ENCODE assay signal across 16 cellular contexts in the genomic region with DNA sequence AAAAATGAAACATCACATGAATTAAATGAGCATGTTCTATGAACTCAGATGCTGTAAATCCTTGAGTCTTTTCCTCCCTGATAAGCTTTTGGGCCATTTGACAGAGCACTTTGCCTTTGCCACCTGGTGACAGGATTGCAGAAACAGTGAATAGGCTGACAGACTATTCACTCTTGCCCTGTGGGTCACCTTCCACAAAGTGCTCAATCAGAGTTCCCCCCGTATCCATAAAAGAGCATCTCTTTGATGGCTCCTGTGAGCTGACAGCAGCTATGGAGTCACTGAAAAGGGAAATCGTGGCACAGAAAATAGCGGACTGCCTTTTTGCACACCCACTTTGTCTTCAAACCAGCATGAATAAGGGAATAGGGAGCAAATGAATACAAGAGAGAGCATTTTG. TPM values are rescaled to one million over a fixed set of nuclear protein-coding genes. Genes with fewer than 3 reads are reported as not detected.
DNase-seq lines count a peak whose midpoint lies in the region; TF ChIP-seq lines count a peak whose summit lies in the region.
"Had no signal": no experiment of that assay in that cellular context is flagged by ENCODE, and none has a peak within 500 bp of the region (broad histone marks: within the 10 kb centered on the region; RNA-seq: fewer than 3 reads in every experiment).

No MANE protein-coding gene starts in this region.

- TF ChIP-seq CTCF in smooth muscle cell (IDR thresholded peaks at IDR 0.05; ENCODE audit: borderline replicate concordance, insufficient read depth, poor library complexity, severe bottlenecking) = no peak
- no peak for TF ChIP-seq CTCF in endothelial cell (IDR thresholded peaks at IDR 0.05; ENCODE audit: unreplicated experiment)

- no peaks in the 10 kb centered on the region for H3K36me3 Mint-ChIP-seq in endothelial cell (ENCODE audit: low read depth, unreplicated experiment)
- H3K36me3 Mint-ChIP-seq: CD8-positive, alpha-beta memory T cell had no signal

- H3K4me3 Mint-ChIP-seq in endothelial cell (ENCODE audit: unreplicated experiment) = no peak overlapping the region

- no peaks in the 10 kb centered on the region for H3K79me2 ChIP-seq in smooth muscle cell (ENCODE audit: low read depth)

- H3K4me2 ChIP-seq in smooth muscle cell = no peak overlapping the region
- H3K4me2 ChIP-seq: BLaER1 treated with 17β-estradiol and CSF1 and Interleukin-3, amounts not matched to agents 10 nM and 100 nM had no signal

- H3K27ac ChIP-seq in caudate nucleus (ENCODE audit: low read depth, low read length) = peak overlapping the region; percentile 19
- no peak overlapping the region for H3K27ac ChIP-seq in smooth muscle cell (ENCODE audit: low read depth)
- H3K27ac ChIP-seq: BLaER1 treated with 17β-estradiol and CSF1 and Interleukin-3, amounts not matched to agents 10 nM and 100 nM had no signal

- H3K9ac ChIP-seq in smooth muscle cell (ENCODE audit: low read depth) = no peak overlapping the region
- H3K9ac ChIP-seq: BLaER1 treated with 17β-estradiol and CSF1 and Interleukin-3, amounts not matched to agents 10 nM and 100 nM had no signal

- H3F3A ChIP-seq in smooth muscle cell (ENCODE audit: low read depth) = no peaks in the 10 kb centered on the region

- 94% methylated on average over 3 of the region's 3 CpGs for WGBS in smooth muscle cell (ENCODE audit: low lambda C conversion rate)

- H3K27me3 ChIP-seq in H7 (ENCODE audit: control insufficient read depth, insufficient read depth, low read length) = no peaks in the 10 kb centered on the region
- no peaks in the 10 kb centered on the region for H3K27me3 ChIP-seq in smooth muscle cell (ENCODE audit: low read depth)
- H3K27me3 ChIP-seq: BLaER1 treated with 17β-estradiol and CSF1 and Interleukin-3, amounts not matched to agents 10 nM and 100 nM had no signal

- no peaks in the 10 kb centered on the region for H3K4me1 Mint-ChIP-seq in endothelial cell (ENCODE audit: unreplicated experiment)
- H3K4me1 Mint-ChIP-seq: CD8-positive, alpha-beta memory T cell had no signal

- H3K36me3 ChIP-seq in H7 (replicated peaks; ENCODE audit: control insufficient read depth, insufficient read depth, low read length) = no peaks in the 10 kb centered on the region
- H3K36me3 ChIP-seq in smooth muscle cell (ENCODE audit: low read depth) = no peaks in the 10 kb centered on the region
- H3K36me3 ChIP-seq: BLaER1 treated with 17β-estradiol and CSF1 and Interleukin-3, amounts not matched to agents 10 nM and 100 nM had no signal

- H3K4me1 ChIP-seq in smooth muscle cell (ENCODE audit: low read depth) = no peaks in the 10 kb centered on the region
- H3K4me1 ChIP-seq: BLaER1 treated with 17β-estradiol and CSF1 and Interleukin-3, amounts not matched to agents 10 nM and 100 nM had no signal

- no peaks in the 10 kb centered on the region for H3K9me3 Mint-ChIP-seq in endothelial cell (ENCODE audit: unreplicated experiment)
- H3K9me3 Mint-ChIP-seq: CD8-positive, alpha-beta memory T cell had no signal

- no peaks in the 10 kb centered on the region for H3K27me3 Mint-ChIP-seq in endothelial cell (ENCODE audit: unreplicated experiment)

- H2AFZ ChIP-seq in smooth muscle cell (ENCODE audit: low read depth) = peak overlapping the region; percentile 48

- no peak overlapping the region for H3K4me3 ChIP-seq in H7 (ENCODE audit: insufficient read depth, low read depth, low read length)
- no peak overlapping the region for H3K4me3 ChIP-seq in smooth muscle cell
- H3K4me3 ChIP-seq: BLaER1 treated with 17β-estradiol and CSF1 and Interleukin-3, amounts not matched to agents 10 nM and 100 nM; GM12878 had no signal

- no peaks in the 10 kb centered on the region for H3K9me3 ChIP-seq in smooth muscle cell (replicated peaks; ENCODE audit: low read depth)
- H3K9me3 ChIP-seq: BLaER1 treated with 17β-estradiol and CSF1 and Interleukin-3, amounts not matched to agents 10 nM and 100 nM had no signal

- no peaks in the 10 kb centered on the region for H4K20me1 ChIP-seq in smooth muscle cell (ENCODE audit: low read depth)
- H4K20me1 ChIP-seq: BLaER1 treated with 17β-estradiol and CSF1 and Interleukin-3, amounts not matched to agents 10 nM and 100 nM had no signal

- no peak overlapping the region for H3K27ac Mint-ChIP-seq in endothelial cell (ENCODE audit: unreplicated experiment)
- H3K27ac Mint-ChIP-seq: CD8-positive, alpha-beta memory T cell had no signal

- DNase-seq in H7 = peak; percentile 23
- no peak for DNase-seq in caudate nucleus (lab: John Stamatoyannopoulos, UW)
- peak; percentile 22 for DNase-seq in medulla oblongata (ENCODE audit: extremely low spot score)
- DNase-seq in smooth muscle cell (lab: John Stamatoyannopoulos, UW; ENCODE audit: unreplicated experiment) = no peak
- DNase-seq in NCI-H1105 (lab: John Stamatoyannopoulos, UW) = no peak
- no peak for DNase-seq in endothelial cell (ENCODE audit: low spot score)
- DNase-seq in NCI-H2227 (lab: John Stamatoyannopoulos, UW; ENCODE audit: unreplicated experiment) = no peak
- DNase-seq: CD8-positive, alpha-beta memory T cell; DND-41; GDM1; NCI-H1092; NCI-H345; OCI-M1; SIG-M5 had no signal

RNA-seq across cellular contexts. Expression of a gene that starts 38.0 kb away (rescaled TPM):
- total RNA-seq in H7 (2014; rRNA removed; shearing (Covaris generic)) = 34.5 and 48.8 TPM in 2 replicates
- total RNA-seq in smooth muscle cell = 114 and 147 TPM in 2 replicates
- polyA plus RNA-seq in smooth muscle cell = 53.2 and 66.2 TPM in 2 replicates
- total RNA-seq in endothelial cell (ENCODE audit: unreplicated experiment) = 35.8 TPM

RNA-seq across cellular contexts. Expression of a gene that starts 55.5 kb away (rescaled TPM):
- 2.4 and 6.5 TPM in 2 replicates for total RNA-seq in H7 (2014; rRNA removed; shearing (Covaris generic))
- total RNA-seq in smooth muscle cell (6.4 and 7.2 TPM in 2 replicates), endothelial cell (ENCODE audit: unreplicated experiment) (0.54 TPM)
- polyA plus RNA-seq in smooth muscle cell = 0.46 and 2.7 TPM in 2 replicates

Comparison
In these comparisons a context has a peak if more than half of its experiments do, and no peak if none do; other contexts are left out.
1. DNase-seq: peak in H7 (single experiment) and medulla oblongata (single experiment); none in caudate nucleus (0 of 61), smooth muscle cell (single experiment), NCI-H1105 (single experiment), endothelial cell (single experiment) and NCI-H2227 (single experiment).